Comparison of ENCODE assay signal across 9 cellular contexts in genomic region chr1:156859523-156860112, GRCh38. TPM values are rescaled to one million over a fixed set of nuclear protein-coding genes. Genes with fewer than 3 reads are reported as not detected.
DNase-seq lines count a peak whose midpoint lies in the region; ATAC-seq, FAIRE-seq and TF ChIP-seq lines count a peak whose summit lies in the region.
"Had no signal": no experiment of that assay in that cellular context is flagged by ENCODE, and none has a peak within 500 bp of the region (broad histone marks: within the 10 kb centered on the region; RNA-seq: fewer than 3 reads in every experiment).

No MANE protein-coding gene starts in this region.

- SMC1A ChIA-PET in GM12878 (lab: Charles Lee; ENCODE audit: uncharacterized antibody, unreplicated experiment) = interaction anchor here (0.9 to 7.6 kb wide), 23 partner anchors 7 to 232 kb away, joined by 3 to 123 read pairs (median 5); partner anchors contain the start of genes ISG20L2 and METTL25B

- H3K9ac ChIP-seq in GM12878 (ENCODE audit: control insufficient read depth, insufficient read depth, low read length) = no peak overlapping the region
- H3K9ac ChIP-seq in kidney (ENCODE audit: low read length in 2 of 2) = no peak overlapping the region

- in situ Hi-C loops in GM12878 (cut with MboI) = loop anchor here (5.0 kb wide), 2 partner anchors 57 to 172 kb away; no protein-coding TSS in a partner anchor

- WGBS in GM12878 (ENCODE audit: insufficient coverage, insufficient replicate concordance, low lambda C conversion rate, missing lambda C conversion rate) = 6% methylated on average over 31 of the region's 33 CpGs
- 5% methylated on average over 33 of the region's 33 CpGs for WGBS in thymus

- BruUV-seq in GM12878 (replicated peaks; lab: Mats Ljungman, UMichigan) = no TSS peak

- H2AFZ ChIP-seq in GM12878 (ENCODE audit: control insufficient read depth, low read depth, low read length) = peak overlapping the region; percentile 9

- H3K79me2 ChIP-seq in GM12878 (ENCODE audit: control insufficient read depth, insufficient read depth, low read length) = no peaks in the 10 kb centered on the region

- H3K4me3 ChIP-seq in MG63 = peak overlapping the region; percentile 34
- H3K4me3 ChIP-seq in GM12878 = peak overlapping the region; percentile 53; the same call in 1 of the 2 replicates
- peak overlapping the region in 1 of 2 donors; percentile 25 for H3K4me3 ChIP-seq in kidney (ENCODE audit: low read length in 2 of 2)
- H3K4me3 ChIP-seq in thymus (ENCODE audit: low read length) = peak overlapping the region; percentile 43

- no peak overlapping the region for H3K27ac ChIP-seq in GM12878 (ENCODE audit: control insufficient read depth, insufficient read depth)
- no peak overlapping the region for H3K27ac ChIP-seq in kidney (ENCODE audit: low read depth in 2 of 2, low read length in 2 of 2)
- no peak overlapping the region for H3K27ac ChIP-seq in thymus (ENCODE audit: low read depth)

- TF ChIP-seq EP300 in GM12878 (IDR thresholded peaks at IDR 0.05; ENCODE audit: borderline replicate concordance in 1 of 2, control insufficient read depth in 1 of 2, low read depth in 2 of 2, low read length in 2 of 2) = no peak

- RAD21 ChIA-PET in GM12878 (lab: Charles Lee; ENCODE audit: unreplicated experiment) = interaction anchor here (0.5 to 7.0 kb wide), 25 partner anchors 12 to 245 kb away, joined by 3 to 115 read pairs (median 3); partner anchors contain the start of genes HDGF, ISG20L2, METTL25B and MRPL24

- intact Hi-C loops in GM12878 (cut with micrococcal nuclease; ENCODE audit: unreplicated experiment) (loop anchor here (1.0 to 2.0 kb wide), 5 partner anchors 20 to 170 kb away; no protein-coding TSS in a partner anchor), kidney (cut with DNase I) (loop anchor here (10.0 kb wide), 1 partner anchor 65 kb away; no protein-coding TSS in a partner anchor)

- TF ChIP-seq CTCF in GM12878 (IDR thresholded peaks at IDR 0.05 in 2 of 3, conservative IDR thresholded peaks at IDR 0.05 in 1 of 3; ENCODE audit: control insufficient read depth in 2 of 3, extremely low read depth in 1 of 3, insufficient read depth in 1 of 3, low read depth in 3 of 3, low read length in 3 of 3) (no peak), kidney (IDR thresholded peaks at IDR 0.05; ENCODE audit: borderline replicate concordance, extremely low read depth, insufficient read depth) (no peak), D721Med (IDR thresholded peaks at IDR 0.05; ENCODE audit: insufficient read depth, missing control alignments) (no peak)

- H3K4me2 ChIP-seq in GM12878 (ENCODE audit: control insufficient read depth, insufficient read depth) = peak overlapping the region; percentile 85

- no peak for TF ChIP-seq POLR2A in GM12878 (IDR thresholded peaks at IDR 0.05; ENCODE audit: low read depth, low read length)

- no peaks in the 10 kb centered on the region for H4K20me1 ChIP-seq in GM12878 (ENCODE audit: control insufficient read depth, insufficient read depth)

- H3K36me3 ChIP-seq in MG63 (no peaks in the 10 kb centered on the region), GM12878 (ENCODE audit: control insufficient read depth in 2 of 2, insufficient read depth in 2 of 2, low read length in 1 of 2) (no peaks in the 10 kb centered on the region), kidney (ENCODE audit: control insufficient read depth in 1 of 2, insufficient read depth in 2 of 2, low read length in 2 of 2) (no peaks in the 10 kb centered on the region), thymus (ENCODE audit: control insufficient read depth, insufficient read depth) (no peaks in the 10 kb centered on the region)

- H3K4me1 ChIP-seq in GM12878 (ENCODE audit: control insufficient read depth, insufficient read depth, low read length) = peaks cover 26% of the 10 kb centered on the region
- H3K4me1 ChIP-seq in kidney (ENCODE audit: control insufficient read depth in 1 of 2, insufficient read depth in 1 of 2, low read depth in 1 of 2, low read length in 2 of 2) = peaks cover 0 to 10% of the 10 kb centered on the region in 2 donors
- peaks cover 9% of the 10 kb centered on the region for H3K4me1 ChIP-seq in thymus (ENCODE audit: control insufficient read depth, insufficient read depth, low read length)

- DNase-seq in EL = peak; percentile 28
- DNase-seq in MG63 = no peak
- DNase-seq in GM12878 (ENCODE audit: low read depth, low spot score) = no peak
- peak; percentile 64 for DNase-seq in kidney
- DNase-seq in D721Med (ENCODE audit: insufficient read length, low spot score) = no peak
- no peak for DNase-seq in pons (ENCODE audit: low spot score)

- no peaks in the 10 kb centered on the region for H3K9me3 ChIP-seq in MG63
- H3K9me3 ChIP-seq in GM12878 (replicated peaks; ENCODE audit: control insufficient read depth, insufficient read depth, low read length) = no peaks in the 10 kb centered on the region
- no peaks in the 10 kb centered on the region for H3K9me3 ChIP-seq in kidney (ENCODE audit: control insufficient read depth in 1 of 2, low read length in 2 of 2)
- no peaks in the 10 kb centered on the region for H3K9me3 ChIP-seq in thymus (ENCODE audit: control insufficient read depth)

- TF ChIP-seq RAD21 in GM12878 (IDR thresholded peaks at IDR 0.05; ENCODE audit: insufficient read depth, low read depth, low read length) = no peak

- CTCF ChIA-PET in GM12878 (lab: Yijun Ruan, JAX) = interaction anchor here (0.6 to 9.4 kb wide), 47 partner anchors 9 to 297 kb away, joined by 3 to 248 read pairs (median 5); partner anchors contain the start of genes CRABP2, ISG20L2, METTL25B and MRPL24

- FAIRE-seq in GM12878 (lab: Jason Lieb, UNC) = no peak
- FAIRE-seq in kidney (lab: Jason Lieb, UNC) = no peak
- FAIRE-seq in D721Med (lab: Jason Lieb, UNC) = no peak

- ATAC-seq in GM12878 (peak; percentile 49), HG03280 (IDR thresholded peaks at IDR 0.05; ENCODE audit: unreplicated experiment) (no peak)

- H3K27me3 ChIP-seq in MG63 = peaks cover 32% of the 10 kb centered on the region
- H3K27me3 ChIP-seq in GM12878 (replicated peaks in 1 of 2; ENCODE audit: control insufficient read depth in 2 of 2, insufficient read depth in 2 of 2, low read length in 1 of 2) = peaks cover 8 to 22% of the 10 kb centered on the region in 2 experiments
- peaks cover 61% of the 10 kb centered on the region for H3K27me3 ChIP-seq in thymus (ENCODE audit: control insufficient read depth, insufficient read depth)

- POLR2A ChIA-PET in GM12878 (lab: Charles Lee) = interaction anchor here (0.6 to 1.7 kb wide), 6 partner anchors 22 to 133 kb away, joined by 3 to 9 read pairs (median 3); no protein-coding TSS in a partner anchor

RNA-seq across cellular contexts. Expression of gene INSRR, which starts 0.7 kb away (rescaled TPM):
- not detected in 2 replicates for total RNA-seq in MG63 (2014; rRNA removed; shearing (Covaris generic); ENCODE audit: low replicate concordance)
- total RNA-seq in GM12878 (2013; cell fraction: nucleolus; rRNA removed) = not detected in 2 replicates
- total RNA-seq in GM12878 (2014; rRNA removed) (not detected in 2 replicates), GM12878 (2014; rRNA removed; fragmentation: Illumina TruSeq; extraction: Trizol) (not detected in 2 replicates), GM12878 (2021) (not detected in 2 replicates), kidney (0.35 TPM)
- not detected for polyA plus RNA-seq in GM12878 (2011; ENCODE audit: low read depth)
- polyA plus RNA-seq in GM12878 (2011; rRNA removed) (0.01 TPM in 1 of 2 replicates, not detected in the other), GM12878 (2014; fragmentation: Illumina TruSeq; extraction: Trizol) (not detected in 2 replicates), GM12878 (2014; fragmentation: Nextera tagmentation; extraction: Ambion mirVana) (not detected), GM12878 (2014; rRNA removed) (not detected in 2 replicates), GM12878 (2016; fragmentation: Nextera tagmentation; extraction: Ambion mirVana) (not detected), kidney (ENCODE audit: insufficient read depth, low read depth, low replicate concordance) (2.4 TPM), thymus (0.43 TPM)
- polyA plus RNA-seq in GM12878 (2011; cell fraction: cytosol; rRNA removed) = not detected in 2 replicates
- 0.10 and 0.16 TPM in 2 replicates for polyA plus RNA-seq in GM12878 (2011; cell fraction: nucleus; rRNA removed)
- not detected in 2 replicates for polyA plus RNA-seq in GM12878 (2012)
- polyA minus RNA-seq in GM12878 (2011; rRNA and poly(A)+ RNA removed) = 0.05 TPM in 1 of 2 replicates, not detected in the other
- polyA minus RNA-seq in GM12878 (2011; cell fraction: cytosol; rRNA and poly(A)+ RNA removed) = not detected in 2 replicates
- under 0.01 and 0.10 TPM in 2 replicates for polyA minus RNA-seq in GM12878 (2011; cell fraction: nucleus; rRNA and poly(A)+ RNA removed)
- total RNA-seq: kidney epithelial cell had no signal

RNA-seq across cellular contexts. Expression of gene NTRK1, which starts 1.0 kb away (rescaled TPM):
- total RNA-seq in MG63 (2014; rRNA removed; shearing (Covaris generic); ENCODE audit: low replicate concordance) = not detected in 2 replicates
- total RNA-seq in GM12878 (2013; cell fraction: nucleolus; rRNA removed) = not detected in 2 replicates
- total RNA-seq in GM12878 (2014; rRNA removed) = 0.16 and 0.56 TPM in 2 replicates
- total RNA-seq in GM12878 (2014; rRNA removed; fragmentation: Illumina TruSeq; extraction: Trizol) = not detected in 2 replicates
- total RNA-seq in GM12878 (2021) = 0.19 TPM in 1 of 2 replicates, not detected in the other
- polyA plus RNA-seq in GM12878 (2011; ENCODE audit: low read depth) = not detected
- 0.07 and 0.10 TPM in 2 replicates for polyA plus RNA-seq in GM12878 (2011; rRNA removed)
- 0.19 and 0.20 TPM in 2 replicates for polyA plus RNA-seq in GM12878 (2011; cell fraction: cytosol; rRNA removed)
- polyA plus RNA-seq in GM12878 (2011; cell fraction: nucleus; rRNA removed) = 0.83 and 1.3 TPM in 2 replicates
- polyA plus RNA-seq in GM12878 (2012) = not detected in 2 replicates
- polyA plus RNA-seq in GM12878 (2014; fragmentation: Illumina TruSeq; extraction: Trizol) = not detected in 2 replicates
- not detected for polyA plus RNA-seq in GM12878 (2014; fragmentation: Nextera tagmentation; extraction: Ambion mirVana)
- 0.08 TPM in 1 of 2 replicates, not detected in the other for polyA plus RNA-seq in GM12878 (2014; rRNA removed)
- polyA plus RNA-seq in GM12878 (2016; fragmentation: Nextera tagmentation; extraction: Ambion mirVana) = under 1 TPM in 1 of 2 experiments, not detected in 1; 0.40 TPM
- 0.15 and 0.22 TPM in 2 replicates for polyA minus RNA-seq in GM12878 (2011; rRNA and poly(A)+ RNA removed)
- polyA minus RNA-seq in GM12878 (2011; cell fraction: cytosol; rRNA and poly(A)+ RNA removed) = not detected in 2 replicates
- 0.24 TPM in 1 of 2 replicates, not detected in the other for polyA minus RNA-seq in GM12878 (2011; cell fraction: nucleus; rRNA and poly(A)+ RNA removed)
- total RNA-seq in kidney = 1.0 TPM
- polyA plus RNA-seq in kidney (ENCODE audit: insufficient read depth, low read depth, low replicate concordance) = 1.3 TPM
- 3.1 TPM for polyA plus RNA-seq in thymus
- total RNA-seq: kidney epithelial cell had no signal

RNA-seq across cellular contexts. Expression of gene PEAR1, which starts 33.9 kb away (rescaled TPM):
- 0.46 TPM in 1 of 2 replicates, not detected in the other for total RNA-seq in MG63 (2014; rRNA removed; shearing (Covaris generic); ENCODE audit: low replicate concordance)
- not detected in 2 replicates for total RNA-seq in GM12878 (2013; cell fraction: nucleolus; rRNA removed)
- total RNA-seq in GM12878 (2014; rRNA removed) = under 0.01 TPM in 1 of 2 replicates, not detected in the other
- not detected in 2 replicates for total RNA-seq in GM12878 (2014; rRNA removed; fragmentation: Illumina TruSeq; extraction: Trizol)
- total RNA-seq in GM12878 (2021) = not detected in 2 replicates
- polyA plus RNA-seq in GM12878 (2011; ENCODE audit: low read depth) = not detected
- not detected in 2 replicates for polyA plus RNA-seq in GM12878 (2011; rRNA removed)
- polyA plus RNA-seq in GM12878 (2011; cell fraction: cytosol; rRNA removed) = 0.02 TPM in 1 of 2 replicates, not detected in the other
- polyA plus RNA-seq in GM12878 (2011; cell fraction: nucleus; rRNA removed) = 0.06 and 0.09 TPM in 2 replicates
- 0.04 and 0.05 TPM in 2 replicates for polyA plus RNA-seq in GM12878 (2012)
- polyA plus RNA-seq in GM12878 (2014; fragmentation: Illumina TruSeq; extraction: Trizol) = not detected in 2 replicates
- polyA plus RNA-seq in GM12878 (2014; fragmentation: Nextera tagmentation; extraction: Ambion mirVana) = not detected
- polyA plus RNA-seq in GM12878 (2014; rRNA removed) = not detected in 2 replicates
- polyA plus RNA-seq in GM12878 (2016; fragmentation: Nextera tagmentation; extraction: Ambion mirVana) = not detected
- not detected in 2 replicates for polyA minus RNA-seq in GM12878 (2011; rRNA and poly(A)+ RNA removed)
- not detected in 2 replicates for polyA minus RNA-seq in GM12878 (2011; cell fraction: cytosol; rRNA and poly(A)+ RNA removed)
- not detected in 2 replicates for polyA minus RNA-seq in GM12878 (2011; cell fraction: nucleus; rRNA and poly(A)+ RNA removed)
- total RNA-seq in kidney = 17.2 TPM
- polyA plus RNA-seq in kidney (ENCODE audit: insufficient read depth, low read depth, low replicate concordance) = 4.5 TPM
- polyA plus RNA-seq in thymus = 2.5 TPM

RNA-seq across cellular contexts. Expression of gene SH2D2A, which starts 43.0 kb away (rescaled TPM):
- total RNA-seq in MG63 (2014; rRNA removed; shearing (Covaris generic); ENCODE audit: low replicate concordance) = not detected in 2 replicates
- 22.4 and 23.9 TPM in 2 replicates for total RNA-seq in GM12878 (2013; cell fraction: nucleolus; rRNA removed)
- total RNA-seq in GM12878 (2014; rRNA removed) (9.9 and 11.4 TPM in 2 replicates), GM12878 (2014; rRNA removed; fragmentation: Illumina TruSeq; extraction: Trizol) (4.6 and 5.4 TPM in 2 replicates), GM12878 (2021) (15.9 and 17.4 TPM in 2 replicates), kidney (4.3 TPM)
- 1.8 TPM for polyA plus RNA-seq in GM12878 (2011; ENCODE audit: low read depth)
- polyA plus RNA-seq in GM12878 (2011; rRNA removed) (3.7 and 9.7 TPM in 2 replicates), GM12878 (2014; fragmentation: Illumina TruSeq; extraction: Trizol) (2.2 and 4.4 TPM in 2 replicates), GM12878 (2014; fragmentation: Nextera tagmentation; extraction: Ambion mirVana) (1 to 10 TPM in 1 of 2 experiments, under 1 TPM in 1; 0.72 to 1.8 TPM), GM12878 (2014; rRNA removed) (10.7 and 11.6 TPM in 2 replicates), GM12878 (2016; fragmentation: Nextera tagmentation; extraction: Ambion mirVana) (1 to 10 TPM; 6.5 to 7.4 TPM), kidney (ENCODE audit: insufficient read depth, low read depth, low replicate concordance) (0.32 TPM), thymus (44.8 TPM)
- 11.4 and 13.8 TPM in 2 replicates for polyA plus RNA-seq in GM12878 (2011; cell fraction: cytosol; rRNA removed)
- 23.0 and 23.7 TPM in 2 replicates for polyA plus RNA-seq in GM12878 (2011; cell fraction: nucleus; rRNA removed)
- polyA plus RNA-seq in GM12878 (2012) = 3.4 and 5.8 TPM in 2 replicates
- polyA minus RNA-seq in GM12878 (2011; rRNA and poly(A)+ RNA removed) = 8.1 and 15.6 TPM in 2 replicates
- polyA minus RNA-seq in GM12878 (2011; cell fraction: cytosol; rRNA and poly(A)+ RNA removed) = 8.7 and 12.3 TPM in 2 replicates
- 19.2 and 32.7 TPM in 2 replicates for polyA minus RNA-seq in GM12878 (2011; cell fraction: nucleus; rRNA and poly(A)+ RNA removed)

Comparison
In these comparisons a context has a peak if more than half of its experiments do, and no peak if none do; other contexts are left out.
1. DNase-seq: peak in EL (single experiment) and kidney (single experiment); none in MG63 (single experiment), GM12878 (single experiment), D721Med (single experiment) and pons (single experiment).
2. RNA of gene PEAR1, which starts 33.9 kb away (total RNA-seq): 17.2 TPM in kidney (single experiment); 0.46 TPM in MG63 and under 0.01 TPM in GM12878; every median in the first group is over 10 times any median in the second.